8 cellular contexts compared by ENCODE assay signal in genomic region chr3:11641683-11642407, GRCh38. TPM values are rescaled to one million over a fixed set of nuclear protein-coding genes. Genes with fewer than 3 reads are reported as not detected.
DNase-seq lines count a peak whose midpoint lies in the region; ATAC-seq, FAIRE-seq and TF ChIP-seq lines count a peak whose summit lies in the region.

No MANE protein-coding gene starts in this region.

- DNase-seq in AG20443 (ENCODE audit: low spot score), result peak; percentile 30
- no peak for DNase-seq in GM19239 (ENCODE audit: insufficient read length, low spot score)
- no peak for DNase-seq in SK-N-MC (ENCODE audit: low read depth, low spot score)
- DNase-seq in epithelial cell of prostate (ENCODE audit: low read depth, low spot score), result no peak
- DNase-seq in left lobe of liver (ENCODE audit: low spot score), result no peak

- no peak for ATAC-seq in HG02678 (IDR thresholded peaks at IDR 0.05; ENCODE audit: unreplicated experiment)
- ATAC-seq in HG03571 (IDR thresholded peaks at IDR 0.05; ENCODE audit: unreplicated experiment), result no peak
- no peak for ATAC-seq in left lobe of liver

- peak overlapping the region; percentile 97 to 100 (median 100) for H3K4me3 Mint-ChIP-seq in nephron

- H3K27ac ChIP-seq in SK-N-MC, result peak overlapping the region; percentile 94
- peak overlapping the region; percentile 86 for H3K27ac ChIP-seq in epithelial cell of prostate

- no peaks in the 10 kb centered on the region for H3K9me3 Mint-ChIP-seq in nephron

- peaks cover 55% of the 10 kb centered on the region for H3K4me1 Mint-ChIP-seq in nephron

- no peak for TF ChIP-seq CTCF in nephron (IDR thresholded peaks at IDR 0.05; ENCODE audit: unreplicated experiment in 3 of 3)

- no peaks in the 10 kb centered on the region for H3K27me3 Mint-ChIP-seq in nephron (ENCODE audit: low read depth)

- FAIRE-seq in GM19239 (lab: Jason Lieb, UNC), result peak; percentile 67

- no peaks in the 10 kb centered on the region for H3K9me3 ChIP-seq in SK-N-MC (ENCODE audit: low read depth, low read length)

- no peaks in the 10 kb centered on the region for H3K36me3 Mint-ChIP-seq in nephron (ENCODE audit: low read depth)

- peak overlapping the region; percentile 93 for H3K9ac ChIP-seq in SK-N-MC (ENCODE audit: insufficient read length)

- peak overlapping the region; percentile 97 to 100 (median 98) for H3K27ac Mint-ChIP-seq in nephron

- H3K36me3 ChIP-seq in SK-N-MC (ENCODE audit: insufficient read depth, low read length), result no peaks in the 10 kb centered on the region

- peak overlapping the region; percentile 83 for H3K4me3 ChIP-seq in SK-N-MC

RNA-seq across cellular contexts. Expression of gene VGLL4, which starts 1.9 kb away (rescaled TPM):
- total RNA-seq in left lobe of liver, result 13.8 TPM
